1 cellular context compared by ENCODE assay signal in the genomic region with DNA sequence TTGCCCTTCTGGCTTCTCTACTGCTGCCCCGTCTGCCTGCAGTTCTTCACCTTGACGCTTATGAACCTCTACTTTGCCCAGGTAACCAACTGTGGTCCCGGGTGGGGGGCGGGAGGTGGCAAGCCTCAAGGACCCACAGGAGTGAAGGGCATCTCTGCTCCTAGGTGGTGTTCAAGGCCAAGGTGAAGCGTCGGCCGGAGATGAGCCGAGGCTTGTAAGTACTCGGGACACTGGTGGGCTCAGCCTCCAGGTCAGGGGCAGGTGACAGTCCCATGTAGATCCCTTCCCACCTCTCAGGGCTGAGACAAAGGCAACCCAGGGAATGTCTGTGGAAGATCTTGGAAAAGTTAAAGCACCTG.
TF ChIP-seq lines count a peak whose summit lies in the region.

No MANE protein-coding gene starts in this region.

TF ChIP-seq in GM23338, 12 proteins besides CTCF, POLR2A, EP300 and RAD21 (continued from another document):
- TF ChIP-seq, protein P1, sequence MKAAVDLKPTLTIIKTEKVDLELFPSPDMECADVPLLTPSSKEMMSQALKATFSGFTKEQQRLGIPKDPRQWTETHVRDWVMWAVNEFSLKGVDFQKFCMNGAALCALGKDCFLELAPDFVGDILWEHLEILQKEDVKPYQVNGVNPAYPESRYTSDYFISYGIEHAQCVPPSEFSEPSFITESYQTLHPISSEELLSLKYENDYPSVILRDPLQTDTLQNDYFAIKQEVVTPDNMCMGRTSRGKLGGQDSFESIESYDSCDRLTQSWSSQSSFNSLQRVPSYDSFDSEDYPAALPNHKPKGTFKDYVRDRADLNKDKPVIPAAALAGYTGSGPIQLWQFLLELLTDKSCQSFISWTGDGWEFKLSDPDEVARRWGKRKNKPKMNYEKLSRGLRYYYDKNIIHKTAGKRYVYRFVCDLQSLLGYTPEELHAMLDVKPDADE (IDR thresholded peaks at IDR 0.05): no peak
- TF ChIP-seq CREB1 (CRISPR knock-in tag; IDR thresholded peaks at IDR 0.05; ENCODE audit: low read depth): no peak
- TF ChIP-seq, protein P2, sequence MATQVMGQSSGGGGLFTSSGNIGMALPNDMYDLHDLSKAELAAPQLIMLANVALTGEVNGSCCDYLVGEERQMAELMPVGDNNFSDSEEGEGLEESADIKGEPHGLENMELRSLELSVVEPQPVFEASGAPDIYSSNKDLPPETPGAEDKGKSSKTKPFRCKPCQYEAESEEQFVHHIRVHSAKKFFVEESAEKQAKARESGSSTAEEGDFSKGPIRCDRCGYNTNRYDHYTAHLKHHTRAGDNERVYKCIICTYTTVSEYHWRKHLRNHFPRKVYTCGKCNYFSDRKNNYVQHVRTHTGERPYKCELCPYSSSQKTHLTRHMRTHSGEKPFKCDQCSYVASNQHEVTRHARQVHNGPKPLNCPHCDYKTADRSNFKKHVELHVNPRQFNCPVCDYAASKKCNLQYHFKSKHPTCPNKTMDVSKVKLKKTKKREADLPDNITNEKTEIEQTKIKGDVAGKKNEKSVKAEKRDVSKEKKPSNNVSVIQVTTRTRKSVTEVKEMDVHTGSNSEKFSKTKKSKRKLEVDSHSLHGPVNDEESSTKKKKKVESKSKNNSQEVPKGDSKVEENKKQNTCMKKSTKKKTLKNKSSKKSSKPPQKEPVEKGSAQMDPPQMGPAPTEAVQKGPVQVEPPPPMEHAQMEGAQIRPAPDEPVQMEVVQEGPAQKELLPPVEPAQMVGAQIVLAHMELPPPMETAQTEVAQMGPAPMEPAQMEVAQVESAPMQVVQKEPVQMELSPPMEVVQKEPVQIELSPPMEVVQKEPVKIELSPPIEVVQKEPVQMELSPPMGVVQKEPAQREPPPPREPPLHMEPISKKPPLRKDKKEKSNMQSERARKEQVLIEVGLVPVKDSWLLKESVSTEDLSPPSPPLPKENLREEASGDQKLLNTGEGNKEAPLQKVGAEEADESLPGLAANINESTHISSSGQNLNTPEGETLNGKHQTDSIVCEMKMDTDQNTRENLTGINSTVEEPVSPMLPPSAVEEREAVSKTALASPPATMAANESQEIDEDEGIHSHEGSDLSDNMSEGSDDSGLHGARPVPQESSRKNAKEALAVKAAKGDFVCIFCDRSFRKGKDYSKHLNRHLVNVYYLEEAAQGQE (IDR thresholded peaks at IDR 0.05; ENCODE audit: unreplicated experiment): no peak
- TF ChIP-seq JUNB (IDR thresholded peaks at IDR 0.05; ENCODE audit: unreplicated experiment): no peak
- no peak for TF ChIP-seq POLR2AphosphoS5 (IDR thresholded peaks at IDR 0.05; ENCODE audit: low read depth)
- TF ChIP-seq EZH2 (IDR thresholded peaks at IDR 0.05; ENCODE audit: low read depth, unreplicated experiment): no peak
- no peak for TF ChIP-seq EZH2phosphoT487 (IDR thresholded peaks at IDR 0.05; ENCODE audit: unreplicated experiment)
- TF ChIP-seq ZNF114 (CRISPR knock-in tag; IDR thresholded peaks at IDR 0.05): no peak
- TF ChIP-seq, protein P3, sequence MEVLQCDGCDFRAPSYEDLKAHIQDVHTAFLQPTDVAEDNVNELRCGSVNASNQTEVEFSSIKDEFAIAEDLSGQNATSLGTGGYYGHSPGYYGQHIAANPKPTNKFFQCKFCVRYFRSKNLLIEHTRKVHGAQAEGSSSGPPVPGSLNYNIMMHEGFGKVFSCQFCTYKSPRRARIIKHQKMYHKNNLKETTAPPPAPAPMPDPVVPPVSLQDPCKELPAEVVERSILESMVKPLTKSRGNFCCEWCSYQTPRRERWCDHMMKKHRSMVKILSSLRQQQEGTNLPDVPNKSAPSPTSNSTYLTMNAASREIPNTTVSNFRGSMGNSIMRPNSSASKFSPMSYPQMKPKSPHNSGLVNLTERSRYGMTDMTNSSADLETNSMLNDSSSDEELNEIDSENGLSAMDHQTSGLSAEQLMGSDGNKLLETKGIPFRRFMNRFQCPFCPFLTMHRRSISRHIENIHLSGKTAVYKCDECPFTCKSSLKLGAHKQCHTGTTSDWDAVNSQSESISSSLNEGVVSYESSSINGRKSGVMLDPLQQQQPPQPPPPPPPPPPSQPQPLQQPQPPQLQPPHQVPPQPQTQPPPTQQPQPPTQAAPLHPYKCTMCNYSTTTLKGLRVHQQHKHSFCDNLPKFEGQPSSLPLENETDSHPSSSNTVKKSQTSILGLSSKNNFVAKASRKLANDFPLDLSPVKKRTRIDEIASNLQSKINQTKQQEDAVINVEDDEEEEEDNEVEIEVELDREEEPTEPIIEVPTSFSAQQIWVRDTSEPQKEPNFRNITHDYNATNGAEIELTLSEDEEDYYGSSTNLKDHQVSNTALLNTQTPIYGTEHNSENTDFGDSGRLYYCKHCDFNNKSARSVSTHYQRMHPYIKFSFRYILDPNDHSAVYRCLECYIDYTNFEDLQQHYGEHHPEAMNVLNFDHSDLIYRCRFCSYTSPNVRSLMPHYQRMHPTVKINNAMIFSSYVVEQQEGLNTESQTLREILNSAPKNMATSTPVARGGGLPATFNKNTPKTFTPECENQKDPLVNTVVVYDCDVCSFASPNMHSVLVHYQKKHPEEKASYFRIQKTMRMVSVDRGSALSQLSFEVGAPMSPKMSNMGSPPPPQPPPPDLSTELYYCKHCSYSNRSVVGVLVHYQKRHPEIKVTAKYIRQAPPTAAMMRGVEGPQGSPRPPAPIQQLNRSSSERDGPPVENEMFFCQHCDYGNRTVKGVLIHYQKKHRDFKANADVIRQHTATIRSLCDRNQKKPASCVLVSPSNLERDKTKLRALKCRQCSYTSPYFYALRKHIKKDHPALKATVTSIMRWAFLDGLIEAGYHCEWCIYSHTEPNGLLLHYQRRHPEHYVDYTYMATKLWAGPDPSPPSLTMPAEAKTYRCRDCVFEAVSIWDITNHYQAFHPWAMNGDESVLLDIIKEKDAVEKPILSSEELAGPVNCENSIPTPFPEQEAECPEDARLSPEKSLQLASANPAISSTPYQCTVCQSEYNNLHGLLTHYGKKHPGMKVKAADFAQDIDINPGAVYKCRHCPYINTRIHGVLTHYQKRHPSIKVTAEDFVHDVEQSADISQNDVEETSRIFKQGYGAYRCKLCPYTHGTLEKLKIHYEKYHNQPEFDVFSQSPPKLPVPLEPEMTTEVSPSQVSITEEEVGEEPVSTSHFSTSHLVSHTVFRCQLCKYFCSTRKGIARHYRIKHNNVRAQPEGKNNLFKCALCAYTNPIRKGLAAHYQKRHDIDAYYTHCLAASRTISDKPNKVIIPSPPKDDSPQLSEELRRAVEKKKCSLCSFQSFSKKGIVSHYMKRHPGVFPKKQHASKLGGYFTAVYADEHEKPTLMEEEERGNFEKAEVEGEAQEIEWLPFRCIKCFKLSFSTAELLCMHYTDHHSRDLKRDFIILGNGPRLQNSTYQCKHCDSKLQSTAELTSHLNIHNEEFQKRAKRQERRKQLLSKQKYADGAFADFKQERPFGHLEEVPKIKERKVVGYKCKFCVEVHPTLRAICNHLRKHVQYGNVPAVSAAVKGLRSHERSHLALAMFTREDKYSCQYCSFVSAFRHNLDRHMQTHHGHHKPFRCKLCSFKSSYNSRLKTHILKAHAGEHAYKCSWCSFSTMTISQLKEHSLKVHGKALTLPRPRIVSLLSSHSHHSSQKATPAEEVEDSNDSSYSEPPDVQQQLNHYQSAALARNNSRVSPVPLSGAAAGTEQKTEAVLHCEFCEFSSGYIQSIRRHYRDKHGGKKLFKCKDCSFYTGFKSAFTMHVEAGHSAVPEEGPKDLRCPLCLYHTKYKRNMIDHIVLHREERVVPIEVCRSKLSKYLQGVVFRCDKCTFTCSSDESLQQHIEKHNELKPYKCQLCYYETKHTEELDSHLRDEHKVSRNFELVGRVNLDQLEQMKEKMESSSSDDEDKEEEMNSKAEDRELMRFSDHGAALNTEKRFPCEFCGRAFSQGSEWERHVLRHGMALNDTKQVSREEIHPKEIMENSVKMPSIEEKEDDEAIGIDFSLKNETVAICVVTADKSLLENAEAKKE (CRISPR knock-in tag; IDR thresholded peaks at IDR 0.05): no peak
- TF ChIP-seq NANOG (IDR thresholded peaks at IDR 0.05; ENCODE audit: borderline replicate concordance): no peak
- no peak for TF ChIP-seq STAT1 (IDR thresholded peaks at IDR 0.05; ENCODE audit: unreplicated experiment)
